In the genomic region with DNA sequence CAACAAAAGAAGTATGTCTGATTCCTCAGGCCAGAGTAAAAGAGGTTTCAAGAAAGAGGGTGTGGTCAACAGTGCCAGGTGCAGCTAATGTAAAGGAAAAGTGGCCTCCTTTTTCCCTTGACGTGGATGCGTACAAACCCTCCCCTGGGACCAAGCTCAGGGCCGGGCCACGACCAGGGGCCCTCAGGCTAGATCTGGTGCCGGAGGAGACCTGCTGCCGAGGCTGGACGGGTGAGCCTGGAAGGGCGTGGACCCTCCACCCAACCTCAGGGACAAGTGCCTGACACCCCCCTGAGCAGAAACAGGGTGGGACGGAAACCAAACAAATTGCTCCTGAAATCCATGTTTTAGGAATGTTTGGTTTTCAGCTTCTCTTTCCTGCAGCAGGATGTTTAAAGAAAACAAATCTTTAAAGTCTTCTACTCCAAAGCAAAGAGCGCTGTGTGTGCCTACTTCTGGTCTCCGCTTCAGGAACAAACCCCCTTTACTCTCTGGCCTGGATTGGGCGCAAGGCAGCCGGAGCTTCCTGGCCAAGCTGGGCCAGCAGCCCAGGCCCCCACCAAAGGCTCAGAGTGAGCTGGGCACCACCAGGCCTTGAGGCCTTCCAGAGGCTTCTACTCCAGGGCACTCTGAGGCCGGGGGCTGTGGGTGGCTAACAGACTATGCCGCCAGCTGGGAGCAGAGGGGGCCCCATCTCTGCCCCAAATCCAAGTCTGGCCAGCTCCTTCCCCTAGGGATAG, we compare ENCODE assay signal across 1 cellular context.
TF ChIP-seq lines count a peak whose summit lies in the region.

No MANE protein-coding gene starts in this region.

TF ChIP-seq in GM12878, 131 proteins besides CTCF, POLR2A, EP300 and RAD21:
- TF ChIP-seq, protein P1, sequence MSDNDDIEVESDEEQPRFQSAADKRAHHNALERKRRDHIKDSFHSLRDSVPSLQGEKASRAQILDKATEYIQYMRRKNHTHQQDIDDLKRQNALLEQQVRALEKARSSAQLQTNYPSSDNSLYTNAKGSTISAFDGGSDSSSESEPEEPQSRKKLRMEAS (IDR thresholded peaks at IDR 0.05; ENCODE audit: low read depth, low read length) = no peak
- TF ChIP-seq ESRRA (IDR thresholded peaks at IDR 0.05; ENCODE audit: low read length) = no peak
- no peak for TF ChIP-seq SRF (IDR thresholded peaks at IDR 0.05; ENCODE audit: low read depth in 2 of 2, low read length in 2 of 2)
- TF ChIP-seq RB1 (IDR thresholded peaks at IDR 0.05; ENCODE audit: borderline replicate concordance) = no peak
- TF ChIP-seq EED (IDR thresholded peaks at IDR 0.05; ENCODE audit: low read depth) = 0 out of 2 replicates have a peak, but pooled peaks have one; percentile 10
- TF ChIP-seq, protein P2, sequence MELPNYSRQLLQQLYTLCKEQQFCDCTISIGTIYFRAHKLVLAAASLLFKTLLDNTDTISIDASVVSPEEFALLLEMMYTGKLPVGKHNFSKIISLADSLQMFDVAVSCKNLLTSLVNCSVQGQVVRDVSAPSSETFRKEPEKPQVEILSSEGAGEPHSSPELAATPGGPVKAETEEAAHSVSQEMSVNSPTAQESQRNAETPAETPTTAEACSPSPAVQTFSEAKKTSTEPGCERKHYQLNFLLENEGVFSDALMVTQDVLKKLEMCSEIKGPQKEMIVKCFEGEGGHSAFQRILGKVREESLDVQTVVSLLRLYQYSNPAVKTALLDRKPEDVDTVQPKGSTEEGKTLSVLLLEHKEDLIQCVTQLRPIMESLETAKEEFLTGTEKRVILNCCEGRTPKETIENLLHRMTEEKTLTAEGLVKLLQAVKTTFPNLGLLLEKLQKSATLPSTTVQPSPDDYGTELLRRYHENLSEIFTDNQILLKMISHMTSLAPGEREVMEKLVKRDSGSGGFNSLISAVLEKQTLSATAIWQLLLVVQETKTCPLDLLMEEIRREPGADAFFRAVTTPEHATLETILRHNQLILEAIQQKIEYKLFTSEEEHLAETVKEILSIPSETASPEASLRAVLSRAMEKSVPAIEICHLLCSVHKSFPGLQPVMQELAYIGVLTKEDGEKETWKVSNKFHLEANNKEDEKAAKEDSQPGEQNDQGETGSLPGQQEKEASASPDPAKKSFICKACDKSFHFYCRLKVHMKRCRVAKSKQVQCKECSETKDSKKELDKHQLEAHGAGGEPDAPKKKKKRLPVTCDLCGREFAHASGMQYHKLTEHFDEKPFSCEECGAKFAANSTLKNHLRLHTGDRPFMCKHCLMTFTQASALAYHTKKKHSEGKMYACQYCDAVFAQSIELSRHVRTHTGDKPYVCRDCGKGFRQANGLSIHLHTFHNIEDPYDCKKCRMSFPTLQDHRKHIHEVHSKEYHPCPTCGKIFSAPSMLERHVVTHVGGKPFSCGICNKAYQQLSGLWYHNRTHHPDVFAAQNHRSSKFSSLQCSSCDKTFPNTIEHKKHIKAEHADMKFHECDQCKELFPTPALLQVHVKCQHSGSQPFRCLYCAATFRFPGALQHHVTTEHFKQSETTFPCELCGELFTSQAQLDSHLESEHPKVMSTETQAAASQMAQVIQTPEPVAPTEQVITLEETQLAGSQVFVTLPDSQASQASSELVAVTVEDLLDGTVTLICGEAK (IDR thresholded peaks at IDR 0.05; ENCODE audit: borderline replicate concordance) = no peak
